In the genomic region with DNA sequence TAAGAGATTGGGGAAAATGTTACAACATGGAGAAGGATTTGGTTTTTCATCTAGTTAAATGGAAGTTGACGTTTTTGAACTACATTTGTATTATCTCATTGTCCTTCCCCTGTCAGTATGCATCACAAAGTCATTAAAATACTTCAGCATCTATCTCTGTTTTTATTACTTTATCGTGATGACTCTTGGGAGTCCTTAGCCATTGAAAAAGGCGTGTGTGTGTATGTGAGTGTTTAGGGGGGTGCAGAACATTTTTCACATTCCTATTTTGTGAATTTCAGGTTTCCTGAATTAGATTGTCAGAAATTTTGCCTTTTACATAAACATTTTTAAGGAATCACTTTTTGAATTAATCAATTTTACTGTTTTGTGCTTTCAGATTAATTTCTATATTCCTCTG, we compare ENCODE assay signal across 20 cellular contexts.
DNase-seq lines count a peak whose midpoint lies in the region; ATAC-seq and TF ChIP-seq lines count a peak whose summit lies in the region.
"Had no signal": no experiment of that assay in that cellular context is flagged by ENCODE, and none has a peak within 500 bp of the region (broad histone marks: within the 10 kb centered on the region; RNA-seq: fewer than 3 reads in every experiment).

No MANE protein-coding gene starts in this region.

- H3K4me1 Mint-ChIP-seq in natural killer cell treated with Interleukin-12 subunit alpha and Interleukin-12 subunit beta and Interleukin-15 and Interleukin-18, amount 100 ng/mL, for 72 hours (ENCODE audit: low read depth in 2 of 2), result no peaks in the 10 kb centered on the region
- H3K4me1 Mint-ChIP-seq in activated CD4-positive, alpha-beta T cell treated with anti-CD3 and anti-CD28 coated beads, Interleukin-2, amount 10 ng/mL, durations not matched to agents 24 days and 14 days, result no peaks in the 10 kb centered on the region
- H3K4me1 Mint-ChIP-seq: CD8-positive, alpha-beta memory T cell had no signal

- no peaks in the 10 kb centered on the region for H4K20me1 ChIP-seq in GM23248 (ENCODE audit: insufficient read depth)

- H3K18ac ChIP-seq in mesenchymal stem cell (ENCODE audit: low read depth in 1 of 2, low read length in 2 of 2), result no peak overlapping the region

- H3K36me3 ChIP-seq in GM23248 (ENCODE audit: low read depth), result no peaks in the 10 kb centered on the region
- H3K36me3 ChIP-seq in mesenchymal stem cell (ENCODE audit: control insufficient read depth in 1 of 2, insufficient read depth in 2 of 2, low read depth in 1 of 2, low read length in 2 of 2), result no peaks in the 10 kb centered on the region

- H3K4ac ChIP-seq in mesenchymal stem cell (ENCODE audit: low read depth in 1 of 2, low read length in 2 of 2), result no peak overlapping the region

- H2BK12ac ChIP-seq in mesenchymal stem cell (ENCODE audit: low read length in 2 of 2), result no peak overlapping the region

- no peaks in the 10 kb centered on the region for H3K27me3 Mint-ChIP-seq in natural killer cell treated with Interleukin-12 subunit alpha and Interleukin-12 subunit beta and Interleukin-15 and Interleukin-18, amount 100 ng/mL, for 72 hours
- H3K27me3 Mint-ChIP-seq in activated CD4-positive, alpha-beta T cell treated with anti-CD3 and anti-CD28 coated beads, Interleukin-2, amount 10 ng/mL, durations not matched to agents 24 days and 14 days, result no peaks in the 10 kb centered on the region
- H3K27me3 Mint-ChIP-seq: CD8-positive, alpha-beta memory T cell had no signal

- H3K4me3 Mint-ChIP-seq in natural killer cell treated with Interleukin-12 subunit alpha and Interleukin-12 subunit beta and Interleukin-15 and Interleukin-18, amount 100 ng/mL, for 72 hours, result no peak overlapping the region
- no peak overlapping the region for H3K4me3 Mint-ChIP-seq in activated CD4-positive, alpha-beta T cell treated with anti-CD3 and anti-CD28 coated beads, Interleukin-2, amount 10 ng/mL, durations not matched to agents 24 days and 14 days
- H3K4me3 Mint-ChIP-seq: CD8-positive, alpha-beta memory T cell had no signal

- no peak overlapping the region for H4K8ac ChIP-seq in mesenchymal stem cell (ENCODE audit: low read length)

- no peak overlapping the region for H3K9ac ChIP-seq in GM23248
- no peak overlapping the region for H3K9ac ChIP-seq in mesenchymal stem cell (ENCODE audit: low read length)

- DNase-seq in AG10803 (ENCODE audit: low read depth) (peak; percentile 18), GM23248 (peak; percentile 4), astrocyte of the spinal cord (ENCODE audit: low read depth, low spot score) (peak; percentile 12), mesenchymal stem cell (peak; percentile 3), NCI-H2171 treated with DMSO at 0.1 percent for 48 hours (lab: John Stamatoyannopoulos, UW) (no peak)
- DNase-seq in natural killer cell treated with Interleukin-12 subunit alpha and Interleukin-12 subunit beta and Interleukin-15 and Interleukin-18, amount 100 ng/mL, for 72 hours (ENCODE audit: low spot score), result no peak
- no peak for DNase-seq in activated CD4-positive, alpha-beta T cell treated with anti-CD3 and anti-CD28 coated beads, Interleukin-2, amount 10 ng/mL, durations not matched to agents 24 days and 14 days
- DNase-seq: C1 segment of cervical spinal cord; CD8-positive, alpha-beta memory T cell; DMS53; KG1; MV-4-11; NCI-H1694 treated with DMSO at 0.1 percent for 48 hours; NCI-H2107; NCI-H345; NCI-H524 treated with DMSO at 0.1 percent for 48 hours; RPMI8226; SHP77 treated with DMSO at 0.1 percent for 48 hours had no signal

- H3K27ac Mint-ChIP-seq in natural killer cell treated with Interleukin-12 subunit alpha and Interleukin-12 subunit beta and Interleukin-15 and Interleukin-18, amount 100 ng/mL, for 72 hours, result no peak overlapping the region
- no peak overlapping the region for H3K27ac Mint-ChIP-seq in activated CD4-positive, alpha-beta T cell treated with anti-CD3 and anti-CD28 coated beads, Interleukin-2, amount 10 ng/mL, durations not matched to agents 24 days and 14 days
- H3K27ac Mint-ChIP-seq: CD8-positive, alpha-beta memory T cell had no signal

- H3K4me2 ChIP-seq in GM23248 (ENCODE audit: unreplicated experiment), result no peak overlapping the region
- H3K4me2 ChIP-seq in mesenchymal stem cell (ENCODE audit: low read length, poor library complexity, severe bottlenecking), result no peak overlapping the region
- H3K4me2 ChIP-seq: A549 had no signal

- peaks cover 13% of the 10 kb centered on the region for H3K9me3 Mint-ChIP-seq in natural killer cell treated with Interleukin-12 subunit alpha and Interleukin-12 subunit beta and Interleukin-15 and Interleukin-18, amount 100 ng/mL, for 72 hours
- peaks cover 6% of the 10 kb centered on the region for H3K9me3 Mint-ChIP-seq in activated CD4-positive, alpha-beta T cell treated with anti-CD3 and anti-CD28 coated beads, Interleukin-2, amount 10 ng/mL, durations not matched to agents 24 days and 14 days

- in situ Hi-C loops in GM23248 (cut with MboI), result no loop called here
- in situ Hi-C loops in astrocyte of the spinal cord (cut with HindIII; ENCODE audit: low sequenced_read_pairs), result no loop called here

- H2AK5ac ChIP-seq in mesenchymal stem cell (ENCODE audit: low read length, severe bottlenecking), result no peak overlapping the region

- no peak for ATAC-seq in natural killer cell treated with Interleukin-12 subunit alpha and Interleukin-12 subunit beta and Interleukin-15 and Interleukin-18, amount 100 ng/mL, for 72 hours
- no peak for ATAC-seq in HG03432 (IDR thresholded peaks at IDR 0.05; ENCODE audit: unreplicated experiment)
- ATAC-seq: A549 had no signal

- H3K14ac ChIP-seq in mesenchymal stem cell (ENCODE audit: low read length in 2 of 2), result no peak overlapping the region

- H2BK15ac ChIP-seq in mesenchymal stem cell (ENCODE audit: low read depth, poor library complexity, severe bottlenecking), result no peak overlapping the region

- 54 to 63% methylated on average over 3 of the region's 3 CpGs for WGBS in GM23248 (ENCODE audit: low coverage in 1 of 2, low lambda C conversion rate in 2 of 2, missing lambda C conversion rate in 2 of 2), 2 experiments
- no CpG with 5 or more reads among the region's 3 CpGs for WGBS in mesenchymal stem cell

- H3K9me2 ChIP-seq in GM23248 (ENCODE audit: insufficient read depth), result no peaks in the 10 kb centered on the region

- no peak overlapping the region for H2BK120ac ChIP-seq in mesenchymal stem cell (ENCODE audit: low read depth, low read length)

- H3K27ac ChIP-seq in GM23248 (no peak overlapping the region), mesenchymal stem cell (ENCODE audit: low read length, poor library complexity, severe bottlenecking) (no peak overlapping the region)
- H3K27ac ChIP-seq: A549 had no signal

- no peaks in the 10 kb centered on the region for H3K27me3 ChIP-seq in GM23248 (replicated peaks; ENCODE audit: insufficient read depth)
- H3K27me3 ChIP-seq in mesenchymal stem cell (ENCODE audit: control insufficient read depth in 1 of 2, insufficient read depth in 1 of 2, low read length in 2 of 2), result no peaks in the 10 kb centered on the region

- H3K79me1 ChIP-seq in mesenchymal stem cell (replicated peaks; ENCODE audit: low read length, poor library complexity, severe bottlenecking), result no peaks in the 10 kb centered on the region

- H4K91ac ChIP-seq in mesenchymal stem cell (ENCODE audit: low read length), result no peak overlapping the region

- H3K9me3 ChIP-seq in GM23248 (ENCODE audit: low read depth) (no peaks in the 10 kb centered on the region), mesenchymal stem cell (ENCODE audit: control insufficient read depth, low read length) (no peaks in the 10 kb centered on the region)
- H3K9me3 ChIP-seq: A549 had no signal

- TF ChIP-seq CTCF in AG10803 (conservative IDR thresholded peaks at IDR 0.05; ENCODE audit: low read length) (no peak), astrocyte of the spinal cord (IDR thresholded peaks at IDR 0.05; ENCODE audit: low read depth, low read length) (no peak)

- H3K36me3 Mint-ChIP-seq in natural killer cell treated with Interleukin-12 subunit alpha and Interleukin-12 subunit beta and Interleukin-15 and Interleukin-18, amount 100 ng/mL, for 72 hours, result no peaks in the 10 kb centered on the region
- no peaks in the 10 kb centered on the region for H3K36me3 Mint-ChIP-seq in activated CD4-positive, alpha-beta T cell treated with anti-CD3 and anti-CD28 coated beads, Interleukin-2, amount 10 ng/mL, durations not matched to agents 24 days and 14 days (ENCODE audit: low read depth)
- H3K36me3 Mint-ChIP-seq: CD8-positive, alpha-beta memory T cell had no signal

- intact Hi-C loops in activated CD4-positive, alpha-beta T cell treated with anti-CD3 and anti-CD28 coated beads, Interleukin-2, amount 10 ng/mL, durations not matched to agents 24 days and 14 days (cut with micrococcal nuclease), result no loop called here

- H3F3A ChIP-seq in GM23248 (ENCODE audit: insufficient read depth), result no peaks in the 10 kb centered on the region

- peak overlapping the region; percentile 55; the same call in 1 of the 2 replicates for H2AFZ ChIP-seq in GM23248
- H2AFZ ChIP-seq in mesenchymal stem cell (ENCODE audit: low read depth, low read length), result no peak overlapping the region

- H3K23ac ChIP-seq in mesenchymal stem cell (ENCODE audit: low read length in 2 of 2), result no peak overlapping the region

- H3K4me3 ChIP-seq in AG10803 (ENCODE audit: low read length) (no peak overlapping the region), GM23248 (no peak overlapping the region), astrocyte of the spinal cord (ENCODE audit: low read depth, low read length) (no peak overlapping the region), mesenchymal stem cell (ENCODE audit: insufficient read depth in 1 of 2, low read depth in 1 of 2, low read length in 2 of 2) (no peak overlapping the region)
- H3K4me3 ChIP-seq: A549 had no signal

- H3K79me2 ChIP-seq in GM23248 (ENCODE audit: insufficient read depth), result no peaks in the 10 kb centered on the region

- no peaks in the 10 kb centered on the region for H3K4me1 ChIP-seq in GM23248 (ENCODE audit: insufficient read depth)
- no peaks in the 10 kb centered on the region for H3K4me1 ChIP-seq in mesenchymal stem cell (ENCODE audit: control insufficient read depth, insufficient read depth, low read depth, low read length)
- H3K4me1 ChIP-seq: A549 had no signal

- no peak overlapping the region for H2BK5ac ChIP-seq in mesenchymal stem cell (ENCODE audit: low read depth, low read length, poor library complexity, severe bottlenecking)

Comparison
In these comparisons a context has a peak if more than half of its experiments do, and no peak if none do; other contexts are left out.
1. DNase-seq: peak in AG10803 (single experiment), GM23248 (single experiment), astrocyte of the spinal cord (single experiment) and mesenchymal stem cell (single experiment); none in natural killer cell treated with Interleukin-12 subunit alpha and Interleukin-12 subunit beta and Interleukin-15 and Interleukin-18, amount 100 ng/mL, for 72 hours (single experiment), NCI-H2171 treated with DMSO at 0.1 percent for 48 hours (single experiment) and activated CD4-positive, alpha-beta T cell treated with anti-CD3 and anti-CD28 coated beads, Interleukin-2, amount 10 ng/mL, durations not matched to agents 24 days and 14 days (single experiment).